ENCODE assay signal across 20 cellular contexts in the genomic region with DNA sequence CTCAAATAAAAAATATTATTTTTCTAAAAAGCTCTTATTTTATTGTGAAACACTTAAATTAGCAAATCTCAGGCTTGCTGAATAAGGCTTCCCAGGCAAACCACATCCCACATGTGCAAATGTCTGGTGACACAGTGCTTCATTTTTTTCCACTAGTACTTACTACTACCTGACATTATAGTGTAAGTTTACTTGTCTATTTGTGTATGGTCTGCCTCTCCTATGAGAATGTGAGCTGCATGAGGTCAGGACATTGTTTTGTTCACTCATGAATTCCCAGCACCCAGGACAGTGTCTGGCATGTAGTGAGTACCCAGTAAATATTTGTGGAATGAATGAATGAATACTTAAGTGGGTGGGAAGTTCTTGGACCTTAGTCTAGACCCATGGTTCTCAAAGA.
DNase-seq lines count a peak whose midpoint lies in the region; ATAC-seq, FAIRE-seq and TF ChIP-seq lines count a peak whose summit lies in the region.
"Had no signal": no experiment of that assay in that cellular context is flagged by ENCODE, and none has a peak within 500 bp of the region (broad histone marks: within the 10 kb centered on the region; RNA-seq: fewer than 3 reads in every experiment).

No MANE protein-coding gene starts in this region.

- no peak overlapping the region for H3K4me3 ChIP-seq in AG10803 (ENCODE audit: low read length)
- H3K4me3 ChIP-seq: A549, GM23338 had no signal

- H3K4me1 Mint-ChIP-seq in immature natural killer cell (peaks cover 59 to 88% of the 10 kb centered on the region in 2 donors), T-helper 17 cell (peaks cover 28% of the 10 kb centered on the region)

- TF ChIP-seq CTCF in AG10803 (conservative IDR thresholded peaks at IDR 0.05; ENCODE audit: low read length) = no peak

- no peak for ATAC-seq in GM18870 (IDR thresholded peaks at IDR 0.05; ENCODE audit: unreplicated experiment)
- ATAC-seq in T-helper 17 cell = no peak
- ATAC-seq: A549, GM23338 had no signal

- no peaks in the 10 kb centered on the region for H3K9me3 ChIP-seq in T-helper 17 cell (ENCODE audit: control insufficient read depth, low read length, poor library complexity, severe bottlenecking)
- H3K9me3 ChIP-seq: A549 had no signal

- H3K27me3 Mint-ChIP-seq in immature natural killer cell (ENCODE audit: low read depth in 3 of 3) (peaks cover 0 to 16% (median 2%) of the 10 kb centered on the region in 3 donors), T-helper 17 cell (no peaks in the 10 kb centered on the region)
- H3K27me3 Mint-ChIP-seq: CD4-positive, CD25-positive, alpha-beta regulatory T cell had no signal

- DNase-seq in AG10803 (ENCODE audit: low read depth) = peak; percentile 72
- no peak for DNase-seq in GM12892 (ENCODE audit: insufficient read length)
- DNase-seq in amniotic epithelial cell (ENCODE audit: low read depth) = peak; percentile 67
- no peak for DNase-seq in immature natural killer cell
- no peak for DNase-seq in NK-92 treated with Interleukin-12 subunit alpha and Interleukin-12 subunit beta, amount 100 ng/mL, for 24 hours (lab: John Stamatoyannopoulos, UW)
- no peak for DNase-seq in ureter (ENCODE audit: low spot score)
- no peak for DNase-seq in T-helper 17 cell
- DNase-seq: CD4-positive, CD25-positive, alpha-beta regulatory T cell; DMS53; KBM-7; NCI-H1105 treated with DMSO at 0.1 percent for 48 hours; NCI-H1930; NCI-H2171; NCI-H446 treated with DMSO at 0.1 percent for 48 hours; NCI-H82; SHP77 had no signal

- TF ChIP-seq POLR2A in GM12892 (IDR thresholded peaks at IDR 0.05; ENCODE audit: low read depth, low read length) = no peak

- FAIRE-seq in GM12892 (lab: Jason Lieb, UNC) = peak; percentile 9
- FAIRE-seq: A549, RCC 7860 had no signal

- peaks cover under 1 to 10% (median 6%) of the 10 kb centered on the region in 3 donors for H3K36me3 Mint-ChIP-seq in immature natural killer cell
- H3K36me3 Mint-ChIP-seq in T-helper 17 cell (ENCODE audit: low read depth) = peaks cover 3% of the 10 kb centered on the region

- no peaks in the 10 kb centered on the region for H3K9me3 Mint-ChIP-seq in immature natural killer cell
- H3K9me3 Mint-ChIP-seq: CD4-positive, CD25-positive, alpha-beta regulatory T cell had no signal

- H3K4me3 Mint-ChIP-seq in immature natural killer cell = peak overlapping the region in 1 of 5 donors; percentile 22
- H3K4me3 Mint-ChIP-seq in T-helper 17 cell = no peak overlapping the region
- H3K4me3 Mint-ChIP-seq: GM23338 had no signal

- peak overlapping the region; percentile 11 to 77 (median 34) for H3K27ac Mint-ChIP-seq in immature natural killer cell
- H3K27ac Mint-ChIP-seq in T-helper 17 cell = no peak overlapping the region
- H3K27ac Mint-ChIP-seq: GM23338 had no signal

Comparison
In these comparisons a context has a peak if more than half of its experiments do, and no peak if none do; other contexts are left out.
1. DNase-seq: peak in AG10803 (single experiment) and amniotic epithelial cell (single experiment); none in GM12892 (single experiment), immature natural killer cell (0 of 3), NK-92 treated with Interleukin-12 subunit alpha and Interleukin-12 subunit beta, amount 100 ng/mL, for 24 hours (single experiment), ureter (single experiment) and T-helper 17 cell (0 of 3).